ENCODE assay signal across 8 cellular contexts in the genomic region with DNA sequence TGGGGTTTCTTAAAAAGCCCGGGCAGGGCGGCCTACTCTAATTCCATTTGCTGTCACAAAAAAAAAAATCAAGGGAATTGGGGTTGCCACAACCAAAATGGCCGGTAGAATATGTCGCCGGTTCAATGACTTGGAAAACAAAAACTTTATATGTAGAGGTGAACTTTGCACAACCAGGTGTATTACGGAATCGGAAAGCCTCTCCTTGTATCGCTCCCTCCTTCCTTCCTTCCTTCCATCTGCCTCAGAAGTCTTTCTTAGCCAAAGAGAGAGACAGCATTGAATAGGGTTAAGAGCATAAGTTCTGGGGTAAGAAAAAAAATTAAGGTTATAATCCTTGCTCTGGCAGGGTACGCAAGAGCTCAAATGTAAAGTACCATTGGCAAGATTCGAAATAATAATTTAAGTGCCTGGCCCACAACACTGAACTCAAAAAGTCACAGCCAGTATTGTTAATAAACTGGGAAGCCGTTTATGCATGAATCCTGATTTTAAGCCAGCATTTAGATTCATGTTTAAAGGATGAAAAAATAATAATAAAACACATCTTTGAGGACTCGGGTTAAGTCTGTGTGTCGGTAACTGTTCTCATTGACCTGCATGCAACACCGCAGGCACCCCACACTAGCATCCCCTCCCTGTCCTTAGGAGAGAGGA. TPM values are rescaled to one million over a fixed set of nuclear protein-coding genes. Genes with fewer than 3 reads are reported as not detected.
A peak's percentile ranks its signal among the peaks of the same experiment; 100 is the strongest.
DNase-seq lines count a peak whose midpoint lies in the region; ATAC-seq, FAIRE-seq and TF ChIP-seq lines count a peak whose summit lies in the region.

No MANE protein-coding gene starts in this region.

- H3K9ac ChIP-seq in iPS-15b (ENCODE audit: low read depth, low read length): peak overlapping the region; percentile 47

- no peak for TF ChIP-seq EP300 in stomach (IDR thresholded peaks at IDR 0.05)

- no peaks in the 10 kb centered on the region for H3K27me3 Mint-ChIP-seq in activated T-cell treated with anti-CD3 and anti-CD28 coated beads, Interleukin-2, amount 50 U/mL, for 24 hours

- peaks cover 27% of the 10 kb centered on the region for H3K36me3 Mint-ChIP-seq in activated T-cell treated with anti-CD3 and anti-CD28 coated beads, Interleukin-2, amount 50 U/mL, for 24 hours (ENCODE audit: low read depth)

- H3K4me3 ChIP-seq in iPS-15b (ENCODE audit: low read depth, low read length): peak overlapping the region; percentile 48
- H3K4me3 ChIP-seq in stomach: peak overlapping the region; percentile 82 to 94 (median 90)

- H3K4me3 Mint-ChIP-seq in activated T-cell treated with anti-CD3 and anti-CD28 coated beads, Interleukin-2, amount 50 U/mL, for 24 hours: peak overlapping the region; percentile 91

- peaks cover 54% of the 10 kb centered on the region for H3K4me1 Mint-ChIP-seq in activated T-cell treated with anti-CD3 and anti-CD28 coated beads, Interleukin-2, amount 50 U/mL, for 24 hours (ENCODE audit: low read depth)

- no peak for TF ChIP-seq POLR2A in stomach (IDR thresholded peaks at IDR 0.05)

- no peak for TF ChIP-seq CTCF in VCaP (conservative IDR thresholded peaks at IDR 0.05)
- no peak for TF ChIP-seq CTCF in stomach (IDR thresholded peaks at IDR 0.05)

- H3K9me3 ChIP-seq in iPS-15b (ENCODE audit: control insufficient read depth, insufficient read depth, low read length) (no peaks in the 10 kb centered on the region), stomach (no peaks in the 10 kb centered on the region)

- DNase-seq in activated T-cell treated with anti-CD3 and anti-CD28 coated beads, Interleukin-2, amount 50 U/mL, for 24 hours: no peak
- no peak for DNase-seq in activated T-cell treated with anti-CD3 and anti-CD28 coated beads, Interleukin-2, amount 50 U/mL, for 1 hour
- no peak for DNase-seq in stomach
- DNase-seq in frontal cortex (ENCODE audit: low spot score in 2 of 2): no peak
- no peak for DNase-seq in effector CD8-positive, alpha-beta T cell (lab: John Stamatoyannopoulos, UW)

- ATAC-seq in HG02884 (IDR thresholded peaks at IDR 0.05; ENCODE audit: unreplicated experiment): peak; percentile 19

- no peaks in the 10 kb centered on the region for H3K9me3 Mint-ChIP-seq in activated T-cell treated with anti-CD3 and anti-CD28 coated beads, Interleukin-2, amount 50 U/mL, for 24 hours

- FAIRE-seq in frontal cortex (lab: Jason Lieb, UNC): no peak

- H3K36me3 ChIP-seq in iPS-15b (ENCODE audit: control insufficient read depth, insufficient read depth, low read length): no peaks in the 10 kb centered on the region
- no peaks in the 10 kb centered on the region for H3K36me3 ChIP-seq in stomach

- 19 to 22% (median 19%) methylated on average over 14 of the region's 14 CpGs for WGBS in stomach, 5 donors

- intact Hi-C loops in stomach (cut with DNase I; ENCODE audit: low total_unique reads): no loop called here

- H3K27me3 ChIP-seq in iPS-15b (ENCODE audit: control insufficient read depth, insufficient read depth, low read length) (no peaks in the 10 kb centered on the region), stomach (no peaks in the 10 kb centered on the region)

- H3K4me1 ChIP-seq in iPS-15b (ENCODE audit: control insufficient read depth, insufficient read depth, low read length): peaks cover 11% of the 10 kb centered on the region
- peaks cover 20 to 44% (median 38%) of the 10 kb centered on the region in 4 donors for H3K4me1 ChIP-seq in stomach

- H3K27ac ChIP-seq in VCaP: peak overlapping the region; percentile 88
- H3K27ac ChIP-seq in stomach: peak overlapping the region; percentile 93 to 100 (median 97)

- H3K27ac Mint-ChIP-seq in activated T-cell treated with anti-CD3 and anti-CD28 coated beads, Interleukin-2, amount 50 U/mL, for 24 hours: peak overlapping the region; percentile 96

RNA-seq across cellular contexts. Expression of gene GLG1, which starts 0.5 kb away (rescaled TPM):
- 100 to 1,000 TPM in 1 of 5 donors, 10 to 100 TPM in 4; 35.3 to 151 (median 83.6) TPM for total RNA-seq in stomach
- polyA plus RNA-seq in stomach: 10 to 100 TPM in 2 of 3 donors, 1 to 10 TPM in 1; 7.6 to 18.8 (median 14.6) TPM
- 64.8 TPM for total RNA-seq in frontal cortex

RNA-seq across cellular contexts. Expression of gene RFWD3, which starts 59.2 kb away (rescaled TPM):
- total RNA-seq in stomach: 10 to 100 TPM; 11.0 to 65.6 (median 16.3) TPM
- 1 to 10 TPM; 4.1 to 6.7 (median 4.5) TPM for polyA plus RNA-seq in stomach
- total RNA-seq in frontal cortex: 9.8 TPM
